In genomic region chr2:241505781-241506201, GRCh38 we compare ENCODE assay signal across 21 cellular contexts. TPM values are rescaled to one million over a fixed set of nuclear protein-coding genes. Genes with fewer than 3 reads are reported as not detected.
DNase-seq lines count a peak whose midpoint lies in the region; ATAC-seq and TF ChIP-seq lines count a peak whose summit lies in the region.
"Had no signal": no experiment of that assay in that cellular context is flagged by ENCODE, and none has a peak within 500 bp of the region (broad histone marks: within the 10 kb centered on the region; RNA-seq: fewer than 3 reads in every experiment).

No MANE protein-coding gene starts in this region.

- peaks cover 13% of the 10 kb centered on the region; the same call in 1 of the 2 replicates for H4K20me1 ChIP-seq in GM23248 (ENCODE audit: insufficient read depth)

- ATAC-seq in psoas muscle (peak; percentile 72 to 78 (median 74)), GM21526 (IDR thresholded peaks at IDR 0.05; ENCODE audit: low FRiP score, unreplicated experiment) (no peak)
- ATAC-seq: body of pancreas; stimulated activated naive CD8-positive, alpha-beta T cell treated with anti-CD3 and anti-CD28 coated beads, Interleukin-15, amount 100 ng/mL, for 72 hours; T-cell had no signal

- intact Hi-C loops in psoas muscle (cut with DNase I): loop anchor here in 1 of 2 donors (5.0 kb wide), 3 partner anchors 107 to 188 kb away; partner anchors contain the start of genes FARP2, HDLBP and SEPTIN2

- peaks cover 18% of the 10 kb centered on the region for H3K4me1 Mint-ChIP-seq in glutamatergic neuron (ENCODE audit: low read depth, unreplicated experiment)

- in situ Hi-C loops in GM23248 (cut with MboI): no loop called here

- H3K9me3 Mint-ChIP-seq in glutamatergic neuron (ENCODE audit: unreplicated experiment): peaks cover 17% of the 10 kb centered on the region
- H3K9me3 Mint-ChIP-seq: activated CD4-positive, alpha-beta T cell treated with anti-CD3 and anti-CD28 coated beads, Interleukin-2, amount 10 ng/mL, durations not matched to agents 24 days and 14 days; stimulated activated naive CD8-positive, alpha-beta T cell treated with anti-CD3 and anti-CD28 coated beads, Interleukin-15, amount 100 ng/mL, for 72 hours; T-cell; type B pancreatic cell had no signal

- WGBS in GM23248 (ENCODE audit: low coverage in 1 of 2, low lambda C conversion rate in 2 of 2, missing lambda C conversion rate in 2 of 2), 2 experiments: 82 to 89% methylated on average over 6 to 7 of the region's 7 CpGs
- WGBS in psoas muscle, 3 donors: 36 to 52% (median 52%) methylated on average over 7 of the region's 7 CpGs

- H3K36me3 ChIP-seq in GM23248 (ENCODE audit: low read depth) (no peaks in the 10 kb centered on the region), NT2/D1 (ENCODE audit: insufficient read depth, insufficient read length, low read length) (peaks cover 53% of the 10 kb centered on the region), psoas muscle (ENCODE audit: insufficient read depth in 1 of 2, low read depth in 1 of 2) (peaks cover 0 to 9% of the 10 kb centered on the region in 2 donors)

- H3F3A ChIP-seq in GM23248 (ENCODE audit: insufficient read depth): no peaks in the 10 kb centered on the region

- H3K27me3 ChIP-seq in GM23248 (replicated peaks; ENCODE audit: insufficient read depth) (no peaks in the 10 kb centered on the region), NT2/D1 (ENCODE audit: insufficient read depth, insufficient read length) (peaks cover 3% of the 10 kb centered on the region), psoas muscle (ENCODE audit: insufficient read depth in 3 of 3, low read length in 2 of 3) (no peaks in the 10 kb centered on the region)
- H3K27me3 ChIP-seq: body of pancreas, heart left ventricle, sigmoid colon had no signal

- H3K4me2 ChIP-seq in GM23248 (ENCODE audit: unreplicated experiment): no peak overlapping the region

- no peak overlapping the region for H2AFZ ChIP-seq in GM23248
- H2AFZ ChIP-seq: parathyroid adenoma had no signal

- no peaks in the 10 kb centered on the region for H3K36me3 Mint-ChIP-seq in glutamatergic neuron (ENCODE audit: unreplicated experiment)
- H3K36me3 Mint-ChIP-seq: T-cell, type B pancreatic cell had no signal

- no peaks in the 10 kb centered on the region for H3K9me2 ChIP-seq in GM23248 (ENCODE audit: insufficient read depth)

- TF ChIP-seq CTCF in glutamatergic neuron (IDR thresholded peaks at IDR 0.05; ENCODE audit: partially characterized antibody, unreplicated experiment) (no peak), psoas muscle (IDR thresholded peaks at IDR 0.05) (no peak)

- no peak overlapping the region for H3K9ac ChIP-seq in GM23248
- H3K9ac ChIP-seq in NT2/D1 (ENCODE audit: insufficient read length, low read depth): peak overlapping the region; percentile 59
- H3K9ac ChIP-seq: parathyroid adenoma had no signal

- no peaks in the 10 kb centered on the region for H3K9me3 ChIP-seq in GM23248 (ENCODE audit: low read depth)
- H3K9me3 ChIP-seq in NT2/D1 (ENCODE audit: insufficient read depth, low read length): no peaks in the 10 kb centered on the region
- no peaks in the 10 kb centered on the region for H3K9me3 ChIP-seq in psoas muscle
- H3K9me3 ChIP-seq: body of pancreas, Caco-2, heart left ventricle, sigmoid colon had no signal

- DNase-seq in GM23248 (peak; percentile 32), NT2/D1 (ENCODE audit: low read depth, low spot score) (no peak), glutamatergic neuron (no peak), psoas muscle (peak; percentile 82 to 95), ecto neural progenitor cell (ENCODE audit: low spot score) (no peak), NCI-H146 (lab: John Stamatoyannopoulos, UW) (no peak)
- DNase-seq: activated CD4-positive, alpha-beta T cell treated with anti-CD3 and anti-CD28 coated beads, Interleukin-2, amount 10 ng/mL, durations not matched to agents 24 days and 14 days; activated effector memory CD4-positive, alpha-beta T cell treated with Interleukin-2 at 50 U/mL for 16 hours; body of pancreas; Caco-2; heart left ventricle; Kasumi-1; NCI-H1105 treated with DMSO at 0.1 percent for 48 hours; NCI-H524; sigmoid colon; stimulated activated naive CD8-positive, alpha-beta T cell treated with anti-CD3 and anti-CD28 coated beads, Interleukin-15, amount 100 ng/mL, for 72 hours; T-cell had no signal

- H3K4me3 ChIP-seq in GM23248: no peak overlapping the region
- no peak overlapping the region for H3K4me3 ChIP-seq in NT2/D1 (ENCODE audit: insufficient read length, low read depth)
- peak overlapping the region; percentile 85 for H3K4me3 ChIP-seq in psoas muscle
- H3K4me3 ChIP-seq: body of pancreas, coronary artery, sigmoid colon had no signal

- H3K4me3 Mint-ChIP-seq in glutamatergic neuron (ENCODE audit: unreplicated experiment): peak overlapping the region; percentile 63
- H3K4me3 Mint-ChIP-seq: activated CD4-positive, alpha-beta T cell treated with anti-CD3 and anti-CD28 coated beads, Interleukin-2, amount 10 ng/mL, durations not matched to agents 24 days and 14 days; stimulated activated naive CD8-positive, alpha-beta T cell treated with anti-CD3 and anti-CD28 coated beads, Interleukin-15, amount 100 ng/mL, for 72 hours had no signal

- H3K27ac ChIP-seq in GM23248: no peak overlapping the region
- H3K27ac ChIP-seq in psoas muscle: peak overlapping the region; percentile 94
- H3K27ac ChIP-seq: body of pancreas, coronary artery, parathyroid adenoma, sigmoid colon had no signal

- H3K27ac Mint-ChIP-seq in glutamatergic neuron (ENCODE audit: unreplicated experiment): peak overlapping the region; percentile 86
- H3K27ac Mint-ChIP-seq: activated CD4-positive, alpha-beta T cell treated with anti-CD3 and anti-CD28 coated beads, Interleukin-2, amount 10 ng/mL, durations not matched to agents 24 days and 14 days; stimulated activated naive CD8-positive, alpha-beta T cell treated with anti-CD3 and anti-CD28 coated beads, Interleukin-15, amount 100 ng/mL, for 72 hours; T-cell had no signal

- H3K4me1 ChIP-seq in GM23248 (ENCODE audit: insufficient read depth) (no peaks in the 10 kb centered on the region), NT2/D1 (ENCODE audit: insufficient read depth, insufficient read length) (peaks cover 19% of the 10 kb centered on the region), psoas muscle (peaks cover 65% of the 10 kb centered on the region)
- H3K4me1 ChIP-seq: Caco-2 had no signal

- peaks cover 8% of the 10 kb centered on the region for H3K27me3 Mint-ChIP-seq in glutamatergic neuron (ENCODE audit: unreplicated experiment)
- H3K27me3 Mint-ChIP-seq: activated CD4-positive, alpha-beta T cell treated with anti-CD3 and anti-CD28 coated beads, Interleukin-2, amount 10 ng/mL, durations not matched to agents 24 days and 14 days; stimulated activated naive CD8-positive, alpha-beta T cell treated with anti-CD3 and anti-CD28 coated beads, Interleukin-15, amount 100 ng/mL, for 72 hours; T-cell; type B pancreatic cell had no signal

- H3K79me2 ChIP-seq in GM23248 (ENCODE audit: insufficient read depth): peaks cover 72% of the 10 kb centered on the region

RNA-seq across cellular contexts. Expression of gene STK25, which starts 2.6 kb away (rescaled TPM):
- total RNA-seq in GM23248 (2014; rRNA removed; shearing (Covaris generic)): 239 and 240 TPM in 2 replicates
- 120 and 121 TPM in 2 replicates for polyA plus RNA-seq in GM23248 (2016; fragmentation: Nextera tagmentation; extraction: Ambion mirVana)
- 347 TPM for total RNA-seq in glutamatergic neuron (ENCODE audit: unreplicated experiment)
- 100 to 1,000 TPM; 268 to 382 (median 276) TPM for total RNA-seq in psoas muscle
- polyA plus RNA-seq in psoas muscle: 100 to 1,000 TPM; 227 to 489 (median 385) TPM

RNA-seq across cellular contexts. Expression of gene BOK, which starts 52.8 kb away (rescaled TPM):
- 36.0 and 46.6 TPM in 2 replicates for total RNA-seq in GM23248 (2014; rRNA removed; shearing (Covaris generic))
- 28.0 and 28.1 TPM in 2 replicates for polyA plus RNA-seq in GM23248 (2016; fragmentation: Nextera tagmentation; extraction: Ambion mirVana)
- total RNA-seq in glutamatergic neuron (ENCODE audit: unreplicated experiment): 13.8 TPM
- 1 to 10 TPM; 1.3 to 3.9 (median 3.2) TPM for total RNA-seq in psoas muscle
- 10 to 100 TPM in 1 of 3 donors, 1 to 10 TPM in 2; 1.3 to 12.8 (median 3.9) TPM for polyA plus RNA-seq in psoas muscle

Comparison
In these comparisons a context has a peak if more than half of its experiments do, and no peak if none do; other contexts are left out.
1. DNase-seq: peak in GM23248 (single experiment) and psoas muscle (2 of 2); none in NT2/D1 (single experiment), glutamatergic neuron (single experiment), ecto neural progenitor cell (single experiment) and NCI-H146 (single experiment).